9 cellular contexts compared by ENCODE assay signal in the genomic region with DNA sequence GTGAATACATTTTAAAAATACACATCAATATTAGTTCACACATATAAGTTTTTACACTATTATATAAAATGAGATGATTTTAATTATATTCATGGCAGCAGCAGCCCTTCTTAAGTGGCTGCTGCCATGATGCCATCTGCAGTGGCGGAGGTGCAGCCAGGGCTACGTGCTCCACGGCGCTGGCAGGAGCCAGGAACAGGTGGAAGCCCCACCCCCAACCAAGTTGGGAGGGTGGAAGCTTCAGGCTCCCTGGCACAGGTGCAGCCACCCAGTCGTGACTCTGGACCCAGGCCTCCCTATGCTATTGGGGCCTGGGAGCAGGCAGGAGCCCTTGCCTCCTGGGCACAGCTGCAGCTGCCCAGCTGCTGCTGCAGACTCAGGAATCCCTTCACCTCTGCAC.
"Had no signal": no experiment of that assay in that cellular context is flagged by ENCODE, and none has a peak within 500 bp of the region (broad histone marks: within the 10 kb centered on the region; RNA-seq: fewer than 3 reads in every experiment).

No MANE protein-coding gene starts in this region.

- H3K4me3 ChIP-seq: GM23248, HAP-1, K562 had no signal

- H3K36me3 ChIP-seq: HAP-1 had no signal

- ATAC-seq: HCT116, K562 had no signal

- H3K9me3 ChIP-seq: HAP-1 had no signal

- DNase-seq: GM23248, GOT3, H7, HFFc6, IMR-90 had no signal

- H2AFZ ChIP-seq: GM23248 had no signal

- H3K27ac ChIP-seq: GM23248, HL-60 had no signal

- H3K4me1 ChIP-seq: HAP-1 had no signal

- H3K9ac ChIP-seq: GM23248 had no signal
